5 cellular contexts compared by ENCODE assay signal in genomic region chr11:74206746-74207145, GRCh38.
"Had no signal": no experiment of that assay in that cellular context is flagged by ENCODE, and none has a peak within 500 bp of the region (broad histone marks: within the 10 kb centered on the region; RNA-seq: fewer than 3 reads in every experiment).

No MANE protein-coding gene starts in this region.

- DNase-seq: H9, HCEC 1CT, KBM-7 had no signal

- ATAC-seq: GM23338, HepG2 had no signal
